In genomic region chr5:10762776-10763500, GRCh38 we compare ENCODE assay signal across 11 cellular contexts. TPM values are rescaled to one million over a fixed set of nuclear protein-coding genes. Genes with fewer than 3 reads are reported as not detected.
DNase-seq lines count a peak whose midpoint lies in the region; ATAC-seq and TF ChIP-seq lines count a peak whose summit lies in the region.
"Had no signal": no experiment of that assay in that cellular context is flagged by ENCODE, and none has a peak within 500 bp of the region (broad histone marks: within the 10 kb centered on the region; RNA-seq: fewer than 3 reads in every experiment).

No MANE protein-coding gene starts in this region.

- H3K4me3 ChIP-seq in BLaER1 treated with 17β-estradiol and CSF1 and Interleukin-3, amounts not matched to agents 10 nM and 100 nM = no peak overlapping the region
- H3K4me3 ChIP-seq in KMS-11 (IDR thresholded peaks at IDR 0.05; ENCODE audit: insufficient read depth, low read depth, low read length) = no peak overlapping the region

- H3K36me3 ChIP-seq in BLaER1 treated with 17β-estradiol and CSF1 and Interleukin-3, amounts not matched to agents 10 nM and 100 nM = peaks cover 0 to 17% (median 12%) of the 10 kb centered on the region in 11 experiments; a peak in 11 of 22 replicates
- H3K36me3 ChIP-seq in KMS-11 (ENCODE audit: insufficient read depth) = no peaks in the 10 kb centered on the region

- H3K9ac ChIP-seq in BLaER1 treated with 17β-estradiol and CSF1 and Interleukin-3, amounts not matched to agents 10 nM and 100 nM = no peak overlapping the region; a peak in 1 of 22 replicates
- peak overlapping the region; percentile 10; the same call in 1 of the 2 replicates for H3K9ac ChIP-seq in KMS-11

- peaks cover 3% of the 10 kb centered on the region for H3K27me3 Mint-ChIP-seq in brain
- peaks cover 8 to 9% of the 10 kb centered on the region in 2 donors for H3K27me3 Mint-ChIP-seq in natural killer cell treated with Interleukin-12 subunit alpha and Interleukin-12 subunit beta and Interleukin-15 and Interleukin-18, amount 100 ng/mL, for 72 hours

- POLR2A ChIA-PET in RWPE1 (lab: Yijun Ruan, JAX; ENCODE audit: low non-redundant PET) = no interaction called here

- CTCF ChIA-PET in RWPE1 (lab: Yijun Ruan, JAX) = no interaction called here

- H3K36me3 Mint-ChIP-seq in brain = no peaks in the 10 kb centered on the region
- peaks cover under 1% of the 10 kb centered on the region for H3K36me3 Mint-ChIP-seq in natural killer cell treated with Interleukin-12 subunit alpha and Interleukin-12 subunit beta and Interleukin-15 and Interleukin-18, amount 100 ng/mL, for 72 hours

- H3K27ac ChIP-seq in BLaER1 treated with 17β-estradiol and CSF1 and Interleukin-3, amounts not matched to agents 10 nM and 100 nM = peak overlapping the region in 9 of 11 experiments; percentile 91 to 99 (median 98); a peak in 16 of 22 replicates
- H3K27ac ChIP-seq in KMS-11 (peak overlapping the region; percentile 49; the same call in 1 of the 2 replicates), RWPE1 (no peak overlapping the region)

- no peaks in the 10 kb centered on the region for H3K27me3 ChIP-seq in BLaER1 treated with 17β-estradiol and CSF1 and Interleukin-3, amounts not matched to agents 10 nM and 100 nM
- H3K27me3 ChIP-seq in KMS-11 (ENCODE audit: insufficient read depth, low read depth) = no peaks in the 10 kb centered on the region

- DNase-seq in natural killer cell treated with Interleukin-12 subunit alpha and Interleukin-12 subunit beta and Interleukin-15 and Interleukin-18, amount 100 ng/mL, for 72 hours (ENCODE audit: low spot score) = no peak
- no peak for DNase-seq in DMS53 (lab: John Stamatoyannopoulos, UW)
- DNase-seq in RWPE1 (ENCODE audit: low spot score) = no peak
- DNase-seq in kidney tubule cell (ENCODE audit: low spot score) = no peak
- DNase-seq: activated CD4-positive, CD25-positive, alpha-beta regulatory T cell; DMS153; NCI-H524 treated with DMSO at 0.1 percent for 48 hours had no signal

- H3K79me2 ChIP-seq in KMS-11 (ENCODE audit: insufficient read depth, low read depth) = peaks cover 26% of the 10 kb centered on the region

- peaks cover 9 to 24% (median 18%) of the 10 kb centered on the region in 11 experiments; a peak in 18 of 22 replicates for H4K20me1 ChIP-seq in BLaER1 treated with 17β-estradiol and CSF1 and Interleukin-3, amounts not matched to agents 10 nM and 100 nM
- H4K20me1 ChIP-seq in KMS-11 (ENCODE audit: insufficient read depth) = no peaks in the 10 kb centered on the region

- H3K9me3 ChIP-seq in BLaER1 treated with 17β-estradiol and CSF1 and Interleukin-3, amounts not matched to agents 10 nM and 100 nM (replicated peaks in 1 of 11) = no peaks in the 10 kb centered on the region

- H3K4me1 Mint-ChIP-seq in brain = peaks cover 42% of the 10 kb centered on the region
- peaks cover 24 to 30% of the 10 kb centered on the region in 2 donors for H3K4me1 Mint-ChIP-seq in natural killer cell treated with Interleukin-12 subunit alpha and Interleukin-12 subunit beta and Interleukin-15 and Interleukin-18, amount 100 ng/mL, for 72 hours (ENCODE audit: low read depth in 2 of 2)

- peak overlapping the region; percentile 86 to 97 (median 90) for H3K27ac Mint-ChIP-seq in brain
- H3K27ac Mint-ChIP-seq in natural killer cell treated with Interleukin-12 subunit alpha and Interleukin-12 subunit beta and Interleukin-15 and Interleukin-18, amount 100 ng/mL, for 72 hours = peak overlapping the region; percentile 54 to 59

- peak overlapping the region; percentile 81 to 95 (median 90); a peak in 21 of 22 replicates for H3K4me2 ChIP-seq in BLaER1 treated with 17β-estradiol and CSF1 and Interleukin-3, amounts not matched to agents 10 nM and 100 nM
- H3K4me2 ChIP-seq in KMS-11 = peak overlapping the region; percentile 77

- ATAC-seq in natural killer cell treated with Interleukin-12 subunit alpha and Interleukin-12 subunit beta and Interleukin-15 and Interleukin-18, amount 100 ng/mL, for 72 hours = no peak
- no peak for ATAC-seq in GM19324 (IDR thresholded peaks at IDR 0.05; ENCODE audit: low FRiP score, unreplicated experiment)

- peak overlapping the region; percentile 83 to 91 (median 84) for H3K4me3 Mint-ChIP-seq in brain
- H3K4me3 Mint-ChIP-seq in natural killer cell treated with Interleukin-12 subunit alpha and Interleukin-12 subunit beta and Interleukin-15 and Interleukin-18, amount 100 ng/mL, for 72 hours = peak overlapping the region; percentile 84

- TF ChIP-seq CTCF in KMS-11 (conservative IDR thresholded peaks at IDR 0.05; ENCODE audit: low read depth, low read length) (peak; percentile 26; the same call in 1 of the 2 replicates), brain (conservative IDR thresholded peaks at IDR 0.05) (no peak), RWPE1 (conservative IDR thresholded peaks at IDR 0.05; ENCODE audit: low read depth) (no peak)

- no peaks in the 10 kb centered on the region for H3K9me3 Mint-ChIP-seq in brain
- H3K9me3 Mint-ChIP-seq in natural killer cell treated with Interleukin-12 subunit alpha and Interleukin-12 subunit beta and Interleukin-15 and Interleukin-18, amount 100 ng/mL, for 72 hours = no peaks in the 10 kb centered on the region

- peaks cover 38 to 42% (median 40%) of the 10 kb centered on the region in 10 experiments for H3K4me1 ChIP-seq in BLaER1 treated with 17β-estradiol and CSF1 and Interleukin-3, amounts not matched to agents 10 nM and 100 nM
- peaks cover 41% of the 10 kb centered on the region for H3K4me1 ChIP-seq in KMS-11 (ENCODE audit: low read depth, poor library complexity, severe bottlenecking)

- peak overlapping the region; percentile 58 for H2AFZ ChIP-seq in KMS-11 (ENCODE audit: low read depth)

RNA-seq across cellular contexts. Expression of gene DAP, which starts 1.9 kb away (rescaled TPM):
- 155 TPM for polyA plus RNA-seq in brain (ENCODE audit: insufficient read depth, low read depth, low replicate concordance)
- 10 to 100 TPM; 80.1 to 84.3 TPM for total RNA-seq in natural killer cell treated with Interleukin-12 subunit alpha and Interleukin-12 subunit beta and Interleukin-15 and Interleukin-18, amount 100 ng/mL, for 72 hours
